ENCODE assay signal across 15 cellular contexts in the genomic region with DNA sequence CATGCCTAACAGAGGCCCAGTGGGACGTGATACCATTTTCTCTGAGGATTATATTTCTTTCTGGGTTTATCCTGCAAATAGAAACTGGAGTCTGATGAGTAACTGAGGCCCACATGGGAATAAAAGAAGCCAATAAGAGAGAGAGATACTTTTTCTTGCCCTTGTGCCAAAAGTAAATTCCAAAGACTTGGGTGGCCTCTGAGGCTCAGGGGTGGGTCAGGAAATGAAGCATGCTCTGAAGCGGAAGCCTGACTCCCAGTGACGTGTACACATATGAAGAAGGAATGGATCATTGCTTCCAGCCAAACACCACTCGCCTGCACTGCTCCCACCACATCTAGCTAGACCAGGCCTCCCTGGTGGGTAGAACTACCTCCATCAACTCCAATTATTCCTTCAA.
DNase-seq lines count a peak whose midpoint lies in the region; ATAC-seq and TF ChIP-seq lines count a peak whose summit lies in the region.
"Had no signal": no experiment of that assay in that cellular context is flagged by ENCODE, and none has a peak within 500 bp of the region (broad histone marks: within the 10 kb centered on the region; RNA-seq: fewer than 3 reads in every experiment).

No MANE protein-coding gene starts in this region.

- H3K27me3 ChIP-seq in left ventricle myocardium inferior (ENCODE audit: low read depth), result no peaks in the 10 kb centered on the region
- peaks cover 2% of the 10 kb centered on the region for H3K27me3 ChIP-seq in thymus (ENCODE audit: control insufficient read depth, insufficient read depth)
- H3K27me3 ChIP-seq in transverse colon, result no peaks in the 10 kb centered on the region
- no peaks in the 10 kb centered on the region for H3K27me3 ChIP-seq in ascending aorta
- H3K27me3 ChIP-seq in MM.1S (replicated peaks; ENCODE audit: insufficient read depth, low read length), result no peaks in the 10 kb centered on the region
- H3K27me3 ChIP-seq in gastrocnemius medialis, result no peaks in the 10 kb centered on the region
- H3K27me3 ChIP-seq: esophagus muscularis mucosa had no signal

- H3K27ac ChIP-seq in left ventricle myocardium inferior (replicated peaks) (peak overlapping the region; percentile 60), thymus (ENCODE audit: low read depth) (peak overlapping the region; percentile 31), transverse colon (no peak overlapping the region), ascending aorta (no peak overlapping the region), MM.1S (ENCODE audit: low read length) (no peak overlapping the region), gastrocnemius medialis (no peak overlapping the region)
- H3K27ac ChIP-seq: esophagus muscularis mucosa had no signal

- H3K36me3 ChIP-seq in left ventricle myocardium inferior (no peaks in the 10 kb centered on the region), thymus (ENCODE audit: control insufficient read depth, insufficient read depth) (no peaks in the 10 kb centered on the region), transverse colon (no peaks in the 10 kb centered on the region), ascending aorta (no peaks in the 10 kb centered on the region), MM.1S (replicated peaks; ENCODE audit: insufficient read depth, low read length) (no peaks in the 10 kb centered on the region), gastrocnemius medialis (no peaks in the 10 kb centered on the region)
- H3K36me3 ChIP-seq: esophagus muscularis mucosa had no signal

- H3K9me2 ChIP-seq in MM.1S (replicated peaks; ENCODE audit: insufficient read depth, low read length), result no peaks in the 10 kb centered on the region

- no peaks in the 10 kb centered on the region for H4K20me1 ChIP-seq in MM.1S (ENCODE audit: insufficient read depth, low read length)

- no peak for TF ChIP-seq CTCF in astrocyte of the spinal cord (IDR thresholded peaks at IDR 0.05; ENCODE audit: low read depth, low read length)
- TF ChIP-seq CTCF in left ventricle myocardium inferior (IDR thresholded peaks at IDR 0.05; ENCODE audit: borderline replicate concordance), result no peak
- TF ChIP-seq CTCF in transverse colon (IDR thresholded peaks at IDR 0.05), result no peak
- TF ChIP-seq CTCF in ascending aorta (IDR thresholded peaks at IDR 0.05), result no peak
- TF ChIP-seq CTCF in MM.1S (IDR thresholded peaks at IDR 0.05; ENCODE audit: low read length), result no peak
- TF ChIP-seq CTCF in gastrocnemius medialis (IDR thresholded peaks at IDR 0.05 in 4 of 5, conservative IDR thresholded peaks at IDR 0.05 in 1 of 5), result no peak

- H3K4me1 ChIP-seq in left ventricle myocardium inferior, result peaks cover 17% of the 10 kb centered on the region
- no peaks in the 10 kb centered on the region for H3K4me1 ChIP-seq in thymus (ENCODE audit: control insufficient read depth, insufficient read depth, low read length)
- H3K4me1 ChIP-seq in transverse colon, result no peaks in the 10 kb centered on the region
- no peaks in the 10 kb centered on the region for H3K4me1 ChIP-seq in ascending aorta
- peaks cover 3% of the 10 kb centered on the region; the same call in 1 of the 2 replicates for H3K4me1 ChIP-seq in MM.1S (ENCODE audit: low read length)
- no peaks in the 10 kb centered on the region for H3K4me1 ChIP-seq in gastrocnemius medialis

- no peaks in the 10 kb centered on the region for H3K79me2 ChIP-seq in MM.1S (ENCODE audit: low read length)

- in situ Hi-C loops in astrocyte of the spinal cord (cut with HindIII; ENCODE audit: low sequenced_read_pairs) (no loop called here), transverse colon (cut with MboI; ENCODE audit: low pct_ligation_motif_present in 1 of 4, low pct_unique_long_range_greater_than_20kb in 1 of 4, low sequenced_read_pairs in 3 of 4) (loop anchor here in 1 of 4 donors (25.0 kb wide), 1 partner anchor 1305 kb away; no protein-coding TSS in a partner anchor), gastrocnemius medialis (cut with MboI; ENCODE audit: low sequenced_read_pairs in 4 of 4) (no loop called here)

- 84% methylated on average over 4 of the region's 4 CpGs for WGBS in thymus
- WGBS in transverse colon (ENCODE audit: low coverage in 1 of 2), 2 donors, result 47 to 58% methylated on average over 3 to 4 of the region's 4 CpGs

- H3K9ac ChIP-seq in MM.1S (ENCODE audit: low read length), result no peak overlapping the region

- no peak overlapping the region for H3K4me2 ChIP-seq in MM.1S (ENCODE audit: low read depth, low read length)

- H3K4me3 ChIP-seq in astrocyte of the spinal cord (ENCODE audit: low read depth, low read length) (no peak overlapping the region), left ventricle myocardium inferior (no peak overlapping the region), thymus (ENCODE audit: low read length) (no peak overlapping the region), transverse colon (no peak overlapping the region), ascending aorta (no peak overlapping the region), MM.1S (ENCODE audit: low read length) (no peak overlapping the region), gastrocnemius medialis (no peak overlapping the region)
- H3K4me3 ChIP-seq: esophagus muscularis mucosa had no signal

- no peak for TF ChIP-seq EP300 in transverse colon (IDR thresholded peaks at IDR 0.05; ENCODE audit: low read depth)

- no peak for TF ChIP-seq POLR2A in transverse colon (IDR thresholded peaks at IDR 0.05)
- TF ChIP-seq POLR2A in gastrocnemius medialis (IDR thresholded peaks at IDR 0.05), result no peak

- intact Hi-C loops in left ventricle myocardium inferior (cut with micrococcal nuclease), result no loop called here
- intact Hi-C loops in transverse colon (cut with DNase I; ENCODE audit: low total_unique reads), result loop anchor here (5.0 kb wide), 1 partner anchor 1295 kb away; no protein-coding TSS in a partner anchor
- intact Hi-C loops in ascending aorta (cut with DNase I), result no loop called here
- intact Hi-C loops in gastrocnemius medialis (cut with DNase I; ENCODE audit: low total_unique reads), result no loop called here

- H2AFZ ChIP-seq in MM.1S (ENCODE audit: low read length), result no peak overlapping the region

- peak; percentile 47 for DNase-seq in HK-2 (ENCODE audit: unreplicated experiment)
- DNase-seq in astrocyte of the spinal cord (ENCODE audit: low read depth, low spot score), result peak; percentile 95
- no peak for DNase-seq in left ventricle myocardium inferior
- DNase-seq in transverse colon, result no peak
- no peak for DNase-seq in ascending aorta (ENCODE audit: low spot score in 2 of 2)
- no peak for DNase-seq in MM.1S
- no peak for DNase-seq in gastrocnemius medialis
- DNase-seq: activated CD4-positive, alpha-beta T cell treated with anti-CD3 and anti-CD28 coated beads for 4 hours; activated naive CD4-positive, alpha-beta T cell treated with anti-CD3 and anti-CD28 coated beads for 36 hours; SHP77; stimulated activated CD4-positive, alpha-beta T cell treated with anti-CD3 and anti-CD28 coated beads, Interleukin-1b, Interleukin-23, amount 100 ng/mL, for 48 hours; stimulated activated naive CD8-positive, alpha-beta T cell treated with anti-CD3 and anti-CD28 coated beads, Interleukin-15, amount 100 ng/mL, for 72 hours had no signal

- ATAC-seq in gastrocnemius medialis, result no peak
- ATAC-seq: HCT116; stimulated activated naive CD8-positive, alpha-beta T cell treated with anti-CD3 and anti-CD28 coated beads, Interleukin-15, amount 100 ng/mL, for 72 hours had no signal

- no peaks in the 10 kb centered on the region for H3K9me3 ChIP-seq in left ventricle myocardium inferior (replicated peaks)
- no peaks in the 10 kb centered on the region for H3K9me3 ChIP-seq in thymus (ENCODE audit: control insufficient read depth)
- no peaks in the 10 kb centered on the region for H3K9me3 ChIP-seq in transverse colon
- H3K9me3 ChIP-seq in ascending aorta, result no peaks in the 10 kb centered on the region
- no peaks in the 10 kb centered on the region for H3K9me3 ChIP-seq in MM.1S (replicated peaks; ENCODE audit: insufficient read depth, low read length)
- H3K9me3 ChIP-seq in gastrocnemius medialis, result no peaks in the 10 kb centered on the region
- H3K9me3 ChIP-seq: esophagus muscularis mucosa had no signal

- no peaks in the 10 kb centered on the region for H3F3A ChIP-seq in MM.1S (ENCODE audit: insufficient read depth, low read length)

Comparison
In these comparisons a context has a peak if more than half of its experiments do, and no peak if none do; other contexts are left out.
1. DNase-seq: peak in HK-2 (single experiment) and astrocyte of the spinal cord (single experiment); none in left ventricle myocardium inferior (single experiment), transverse colon (single experiment), ascending aorta (0 of 2), MM.1S (single experiment) and gastrocnemius medialis (0 of 2).
2. H3K27ac ChIP-seq: peak in left ventricle myocardium inferior (single experiment) and thymus (single experiment); none in transverse colon (0 of 4), ascending aorta (0 of 2), MM.1S (single experiment) and gastrocnemius medialis (0 of 4).